Comparison of ENCODE assay signal across 27 cellular contexts in genomic region chr10:4473977-4474376, GRCh38.
DNase-seq lines count a peak whose midpoint lies in the region; ATAC-seq, FAIRE-seq and TF ChIP-seq lines count a peak whose summit lies in the region.
"Had no signal": no experiment of that assay in that cellular context is flagged by ENCODE, and none has a peak within 500 bp of the region (broad histone marks: within the 10 kb centered on the region; RNA-seq: fewer than 3 reads in every experiment).

No MANE protein-coding gene starts in this region.

- H4K20me1 ChIP-seq in keratinocyte (ENCODE audit: control insufficient read depth, extremely low read depth, insufficient read depth, low read length) = no peaks in the 10 kb centered on the region

- H3K27ac Mint-ChIP-seq in activated CD8-positive, alpha-beta memory T cell treated with anti-CD3 and anti-CD28 coated beads, Interleukin-2, amount 10 ng/mL, durations not matched to agents 7 days and 5 days = peak overlapping the region; percentile 28
- peak overlapping the region; percentile 54 for H3K27ac Mint-ChIP-seq in activated T-helper 17 cell treated with anti-CD3 and anti-CD28 coated beads, Interleukin-2, amount 50 U/mL, for 72 hours
- H3K27ac Mint-ChIP-seq: B cell; CD8-positive, alpha-beta T cell; IgD-negative memory B cell had no signal

- ATAC-seq in activated CD8-positive, alpha-beta memory T cell treated with anti-CD3 and anti-CD28 coated beads, Interleukin-2, amount 10 ng/mL, durations not matched to agents 7 days and 5 days = no peak
- no peak for ATAC-seq in activated T-helper 17 cell treated with anti-CD3 and anti-CD28 coated beads, Interleukin-2, amount 50 U/mL, for 72 hours (replicated peaks)
- ATAC-seq in activated T-cell treated with anti-CD3 and anti-CD28 coated beads, Interleukin-2, amount 50 U/mL, for 4 hours = no peak
- ATAC-seq: CD8-positive, alpha-beta T cell; GM12878 had no signal

- peaks cover 29% of the 10 kb centered on the region for H3K4me1 ChIP-seq in keratinocyte (ENCODE audit: control insufficient read depth, extremely low read depth, insufficient read depth, low read length)
- H3K4me1 ChIP-seq: Caco-2 had no signal

- H3K9me3 ChIP-seq in keratinocyte (ENCODE audit: control insufficient read depth, low read depth, low read length) = no peaks in the 10 kb centered on the region
- H3K9me3 ChIP-seq: Caco-2 had no signal

- FAIRE-seq in keratinocyte (lab: Jason Lieb, UNC) = peak; percentile 61
- FAIRE-seq: GM12878, H1 had no signal

- H3K79me2 ChIP-seq in keratinocyte (ENCODE audit: control insufficient read depth, insufficient read depth, low read length) = no peaks in the 10 kb centered on the region

- dilution Hi-C loops in keratinocyte (cut with MboI; ENCODE audit: extremely low pct_ligation_motif_present, low sequenced_read_pairs) = no loop called here

- no peak for TF ChIP-seq CTCF in keratinocyte (optimal IDR thresholded peaks at IDR 0.05 in 1 of 3, IDR thresholded peaks at IDR 0.05 in 1 of 3, conservative IDR thresholded peaks at IDR 0.05 in 1 of 3; ENCODE audit: extremely low read depth in 1 of 3, insufficient read depth in 2 of 3, low read length in 3 of 3)

- H3K27me3 ChIP-seq in keratinocyte (ENCODE audit: control insufficient read depth, extremely low read depth, insufficient read depth, low read length) = no peaks in the 10 kb centered on the region

- H3K4me2 ChIP-seq in keratinocyte (ENCODE audit: control insufficient read depth, extremely low read depth, insufficient read depth, low read depth, low read length) = no peak overlapping the region
- H3K4me2 ChIP-seq: KMS-11 had no signal

- no peak overlapping the region for H3K9ac ChIP-seq in keratinocyte (ENCODE audit: control insufficient read depth, extremely low read depth, insufficient read depth, low read length)
- H3K9ac ChIP-seq: KMS-11 had no signal

- H3K4me1 Mint-ChIP-seq in activated CD8-positive, alpha-beta memory T cell treated with anti-CD3 and anti-CD28 coated beads, Interleukin-2, amount 10 ng/mL, durations not matched to agents 7 days and 5 days = peaks cover 26% of the 10 kb centered on the region
- peaks cover 13% of the 10 kb centered on the region for H3K4me1 Mint-ChIP-seq in activated T-helper 17 cell treated with anti-CD3 and anti-CD28 coated beads, Interleukin-2, amount 50 U/mL, for 72 hours
- H3K4me1 Mint-ChIP-seq in activated T-cell treated with anti-CD3 and anti-CD28 coated beads, Interleukin-2, amount 50 U/mL, for 4 hours (ENCODE audit: low read depth) = peaks cover 16% of the 10 kb centered on the region
- H3K4me1 Mint-ChIP-seq: B cell had no signal

- no peaks in the 10 kb centered on the region for H3K9me3 Mint-ChIP-seq in activated CD8-positive, alpha-beta memory T cell treated with anti-CD3 and anti-CD28 coated beads, Interleukin-2, amount 10 ng/mL, durations not matched to agents 7 days and 5 days (ENCODE audit: low read depth)
- no peaks in the 10 kb centered on the region for H3K9me3 Mint-ChIP-seq in activated T-helper 17 cell treated with anti-CD3 and anti-CD28 coated beads, Interleukin-2, amount 50 U/mL, for 72 hours
- no peaks in the 10 kb centered on the region for H3K9me3 Mint-ChIP-seq in activated T-cell treated with anti-CD3 and anti-CD28 coated beads, Interleukin-2, amount 50 U/mL, for 4 hours
- H3K9me3 Mint-ChIP-seq: CD8-positive, alpha-beta T cell had no signal

- no peak overlapping the region for H3K4me3 Mint-ChIP-seq in activated CD8-positive, alpha-beta memory T cell treated with anti-CD3 and anti-CD28 coated beads, Interleukin-2, amount 10 ng/mL, durations not matched to agents 7 days and 5 days
- H3K4me3 Mint-ChIP-seq in activated T-helper 17 cell treated with anti-CD3 and anti-CD28 coated beads, Interleukin-2, amount 50 U/mL, for 72 hours = no peak overlapping the region
- no peak overlapping the region for H3K4me3 Mint-ChIP-seq in activated T-cell treated with anti-CD3 and anti-CD28 coated beads, Interleukin-2, amount 50 U/mL, for 4 hours
- H3K4me3 Mint-ChIP-seq: B cell; CD8-positive, alpha-beta T cell; IgD-negative memory B cell had no signal

- no peak for DNase-seq in activated CD8-positive, alpha-beta memory T cell treated with anti-CD3 and anti-CD28 coated beads, Interleukin-2, amount 10 ng/mL, durations not matched to agents 7 days and 5 days
- DNase-seq in activated CD8-positive, alpha-beta memory T cell treated with anti-CD3 and anti-CD28 coated beads for 24 hours = no peak
- DNase-seq in keratinocyte (ENCODE audit: low read depth, low spot score) = no peak
- no peak for DNase-seq in activated T-cell treated with anti-CD3 and anti-CD28 coated beads, Interleukin-2, amount 50 U/mL, for 4 hours
- no peak for DNase-seq in DMS114 treated with DMSO at 0.1 percent for 48 hours (lab: John Stamatoyannopoulos, UW; ENCODE audit: unreplicated experiment)
- no peak for DNase-seq in activated gamma-delta T cell treated with Interleukin-2 at 50 U/mL for 16 hours
- DNase-seq: Caco-2; CD8-positive, alpha-beta T cell; DMS 273 treated with DMSO at 0.1 percent for 48 hours; DMS79 treated with DMSO at 0.1 percent for 48 hours; HCEC 1CT; MM.1S; NCI-H2029; NCI-H446 treated with DMSO at 0.1 percent for 48 hours; NCI-H526; NCI-H82; RPMI8226; SHP77 had no signal

- CTCF ChIA-PET in activated CD8-positive, alpha-beta memory T cell treated with anti-CD3 and anti-CD28 coated beads, Interleukin-2, amount 10 ng/mL, durations not matched to agents 7 days and 5 days (lab: Charles Lee) = interaction anchor here (0.9 kb wide), 1 partner anchor 10 kb away, joined by 3 read pairs; no protein-coding TSS in a partner anchor

- no peak overlapping the region for H2AFZ ChIP-seq in keratinocyte (ENCODE audit: control insufficient read depth, low read length)

- H3K27me3 Mint-ChIP-seq in activated CD8-positive, alpha-beta memory T cell treated with anti-CD3 and anti-CD28 coated beads, Interleukin-2, amount 10 ng/mL, durations not matched to agents 7 days and 5 days = peaks cover 11% of the 10 kb centered on the region
- H3K27me3 Mint-ChIP-seq in activated T-helper 17 cell treated with anti-CD3 and anti-CD28 coated beads, Interleukin-2, amount 50 U/mL, for 72 hours = peaks cover 4% of the 10 kb centered on the region
- peaks cover 4% of the 10 kb centered on the region for H3K27me3 Mint-ChIP-seq in activated T-cell treated with anti-CD3 and anti-CD28 coated beads, Interleukin-2, amount 50 U/mL, for 4 hours (ENCODE audit: low read depth)

- H3K9me1 ChIP-seq in keratinocyte (ENCODE audit: control insufficient read depth, extremely low read depth, insufficient read depth, low read length) = no peaks in the 10 kb centered on the region

- no peak overlapping the region for H3K4me3 ChIP-seq in keratinocyte (ENCODE audit: control insufficient read depth in 2 of 3, extremely low read depth in 1 of 3, insufficient read depth in 2 of 3, low read depth in 1 of 3, low read length in 3 of 3)
- H3K4me3 ChIP-seq: GM12878 had no signal

- H3K27ac ChIP-seq in keratinocyte (ENCODE audit: control insufficient read depth, insufficient read depth, low read length) = no peak overlapping the region
- H3K27ac ChIP-seq: 22Rv1, C4-2B, HL-60, KMS-11 had no signal

- H3K36me3 Mint-ChIP-seq in activated CD8-positive, alpha-beta memory T cell treated with anti-CD3 and anti-CD28 coated beads, Interleukin-2, amount 10 ng/mL, durations not matched to agents 7 days and 5 days = no peaks in the 10 kb centered on the region
- no peaks in the 10 kb centered on the region for H3K36me3 Mint-ChIP-seq in activated T-helper 17 cell treated with anti-CD3 and anti-CD28 coated beads, Interleukin-2, amount 50 U/mL, for 72 hours (ENCODE audit: low read depth)
- no peaks in the 10 kb centered on the region for H3K36me3 Mint-ChIP-seq in activated T-cell treated with anti-CD3 and anti-CD28 coated beads, Interleukin-2, amount 50 U/mL, for 4 hours (ENCODE audit: insufficient read depth)
- H3K36me3 Mint-ChIP-seq: CD8-positive, alpha-beta T cell had no signal

- H3K36me3 ChIP-seq in keratinocyte (ENCODE audit: control insufficient read depth in 2 of 2, extremely low read depth in 1 of 2, insufficient read depth in 2 of 2, low read length in 2 of 2) = no peaks in the 10 kb centered on the region
